Comparison of ENCODE assay signal across 8 cellular contexts in the genomic region with DNA sequence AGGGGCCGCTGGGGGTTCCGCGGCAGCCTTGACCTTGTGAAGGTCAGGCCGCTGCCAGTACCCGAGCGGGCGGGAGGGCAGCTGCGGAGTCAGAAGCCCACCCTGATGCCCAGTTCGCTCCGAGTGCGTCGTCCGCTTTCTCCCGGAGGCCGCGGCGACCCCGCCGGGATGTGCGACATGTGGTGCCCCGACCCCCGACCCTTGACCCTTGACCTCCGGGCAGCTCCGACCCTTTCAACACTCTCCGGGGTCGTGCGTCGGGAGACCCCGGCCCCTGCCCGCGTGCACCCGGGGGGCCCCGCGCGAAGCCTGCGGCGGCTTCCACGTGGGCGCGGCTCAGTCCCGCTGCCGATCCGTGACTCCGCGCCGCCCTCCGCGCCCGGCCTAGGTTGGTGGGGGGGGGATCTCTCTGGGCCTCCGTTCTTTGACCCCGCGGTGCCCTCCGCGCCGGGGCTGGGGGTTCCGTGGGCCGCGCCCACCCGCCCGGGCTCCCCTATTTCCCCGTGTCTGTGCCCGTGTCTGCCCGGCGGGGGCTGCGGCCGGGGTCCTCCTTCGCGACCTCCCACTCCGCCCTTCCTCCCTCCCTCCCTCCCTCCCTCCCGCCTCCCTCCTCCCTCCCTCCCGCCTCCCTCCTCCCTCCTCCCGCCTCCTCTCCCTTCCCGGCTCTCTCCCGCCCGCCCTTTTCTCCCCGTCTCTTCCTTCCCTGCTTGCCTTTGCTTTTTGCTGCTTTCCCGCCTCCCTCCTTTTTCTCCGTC. TPM values are rescaled to one million over a fixed set of nuclear protein-coding genes. Genes with fewer than 3 reads are reported as not detected.
DNase-seq lines count a peak whose midpoint lies in the region; TF ChIP-seq lines count a peak whose summit lies in the region.

No MANE protein-coding gene starts in this region.

- H3K27me3 ChIP-seq in MM.1S (replicated peaks; ENCODE audit: insufficient read depth, low read length): no peaks in the 10 kb centered on the region

- H3K79me2 ChIP-seq in MM.1S (ENCODE audit: low read length): peaks cover 72% of the 10 kb centered on the region

- peaks cover 0 to 1% (median 0%) of the 10 kb centered on the region in 6 donors for H3K9me3 Mint-ChIP-seq in immature natural killer cell

- peak overlapping the region in 5 of 6 donors; percentile 74 to 89 (median 77) for H3K27ac Mint-ChIP-seq in immature natural killer cell

- no peaks in the 10 kb centered on the region for H3K9me2 ChIP-seq in MM.1S (replicated peaks; ENCODE audit: insufficient read depth, low read length)

- no peak overlapping the region for H2AFZ ChIP-seq in MM.1S (ENCODE audit: low read length)

- H3K27ac ChIP-seq in MM.1S (ENCODE audit: low read length): peak overlapping the region; percentile 95

- H3K9ac ChIP-seq in MM.1S (ENCODE audit: low read length): peak overlapping the region; percentile 100

- peaks cover 14 to 21% (median 14%) of the 10 kb centered on the region in 3 donors for H3K27me3 Mint-ChIP-seq in immature natural killer cell (ENCODE audit: low read depth in 3 of 3)

- H3F3A ChIP-seq in MM.1S (ENCODE audit: insufficient read depth, low read length): peaks cover 9% of the 10 kb centered on the region

- H3K36me3 ChIP-seq in MM.1S (replicated peaks; ENCODE audit: insufficient read depth, low read length): peaks cover 3% of the 10 kb centered on the region; the same call in 1 of the 2 replicates

- DNase-seq in GM12865 (ENCODE audit: low read depth) (peak; percentile 58), HCEC 1CT (peak; percentile 74), MM.1S (peak; percentile 32), T47D (ENCODE audit: low read depth in 1 of 2, low spot score in 1 of 2) (peak; percentile 37 to 83), immature natural killer cell (no peak), NCI-H1417 treated with DMSO at 0.1 percent for 48 hours (lab: John Stamatoyannopoulos, UW) (no peak), NCI-H774 (lab: John Stamatoyannopoulos, UW) (no peak)
- peak; percentile 51 to 52 for DNase-seq in stimulated activated CD4-positive, alpha-beta T cell treated with anti-CD3 and anti-CD28 coated beads, Interleukin-2, amount 100 ng/mL, for 48 hours

- no peaks in the 10 kb centered on the region for H3K4me1 ChIP-seq in MM.1S (ENCODE audit: low read length)

- H3K4me2 ChIP-seq in MM.1S (ENCODE audit: low read depth, low read length): peak overlapping the region; percentile 68

- peaks cover 39 to 44% of the 10 kb centered on the region in 2 donors for H3K4me1 Mint-ChIP-seq in immature natural killer cell

- in situ Hi-C loops in T47D (cut with HindIII; ENCODE audit: low pct_unique_long_range_greater_than_20kb, low sequenced_read_pairs): no loop called here

- H3K36me3 Mint-ChIP-seq in immature natural killer cell: peaks cover 7 to 9% (median 8%) of the 10 kb centered on the region in 3 donors

- peak overlapping the region; percentile 88 to 94 (median 91) for H3K4me3 Mint-ChIP-seq in immature natural killer cell

- no peak for TF ChIP-seq CTCF in GM12865 (IDR thresholded peaks at IDR 0.05; ENCODE audit: insufficient read depth, low read depth, low read length, missing control alignments)
- TF ChIP-seq CTCF in MM.1S (IDR thresholded peaks at IDR 0.05; ENCODE audit: low read length): no peak

- H4K20me1 ChIP-seq in MM.1S (ENCODE audit: insufficient read depth, low read length): peaks cover 33% of the 10 kb centered on the region; the same call in 1 of the 2 replicates

- H3K4me3 ChIP-seq in GM12865 (ENCODE audit: low read depth, low read length) (peak overlapping the region; percentile 69), MM.1S (ENCODE audit: low read length) (peak overlapping the region; percentile 71)

- no peaks in the 10 kb centered on the region for H3K9me3 ChIP-seq in MM.1S (replicated peaks; ENCODE audit: insufficient read depth, low read length)

RNA-seq across cellular contexts. Expression of gene SLC25A6, which starts 0.6 kb away (rescaled TPM):
- polyA plus RNA-seq in immature natural killer cell: 100 to 1,000 TPM; 330 to 354 (median 347) TPM

RNA-seq across cellular contexts. Expression of gene IL3RA, which starts 56.0 kb away (rescaled TPM):
- 1 to 10 TPM in 2 of 3 donors, under 1 TPM in 1; 0.79 to 5.0 (median 1.5) TPM for polyA plus RNA-seq in immature natural killer cell

Comparison
In these comparisons a context has a peak if more than half of its experiments do, and no peak if none do; other contexts are left out.
1. DNase-seq: peak in GM12865 (single experiment), HCEC 1CT (single experiment), MM.1S (single experiment), T47D (2 of 2) and stimulated activated CD4-positive, alpha-beta T cell treated with anti-CD3 and anti-CD28 coated beads, Interleukin-2, amount 100 ng/mL, for 48 hours (2 of 2); none in immature natural killer cell (0 of 3), NCI-H1417 treated with DMSO at 0.1 percent for 48 hours (single experiment) and NCI-H774 (single experiment).